In the genomic region with DNA sequence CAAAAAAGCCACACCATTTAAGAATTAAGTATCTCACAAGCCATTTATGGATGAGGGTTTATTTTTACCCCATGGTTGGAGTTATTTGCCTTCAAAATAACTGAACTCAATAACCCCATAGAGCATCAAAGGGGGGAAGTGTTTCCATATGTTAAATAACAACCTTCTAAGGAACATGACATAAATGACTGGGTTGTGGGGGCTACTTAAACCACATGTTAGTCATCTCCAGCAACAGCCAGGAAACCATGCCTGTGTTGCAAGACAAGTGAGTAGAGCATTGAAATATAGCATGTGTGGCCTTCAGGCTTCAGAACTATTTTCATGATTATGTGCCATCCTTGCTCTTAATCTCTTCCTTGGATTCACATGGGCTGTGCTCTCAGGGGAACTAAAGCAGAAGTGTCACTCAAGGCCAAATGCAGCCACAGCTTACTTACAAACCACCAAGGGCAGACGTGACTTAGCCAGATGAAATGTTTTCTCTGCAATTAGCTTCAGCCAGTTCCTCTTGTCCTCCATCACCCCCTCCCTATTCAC, we compare ENCODE assay signal across 18 cellular contexts.
"Had no signal": no experiment of that assay in that cellular context is flagged by ENCODE, and none has a peak within 500 bp of the region (broad histone marks: within the 10 kb centered on the region; RNA-seq: fewer than 3 reads in every experiment).

No MANE protein-coding gene starts in this region.

- H3K9me3 ChIP-seq: colonic mucosa, upper lobe of right lung had no signal

- H3K4me1 ChIP-seq: colonic mucosa, left lung, spleen, upper lobe of right lung had no signal

- H3K36me3 ChIP-seq: brain microvascular endothelial cell, colonic mucosa, left lung, spleen, upper lobe of right lung had no signal

- H3K4me3 ChIP-seq: colonic mucosa, left lung, spleen, upper lobe of right lung had no signal

- H3K27ac ChIP-seq: brain microvascular endothelial cell, colonic mucosa, left lung, spleen, upper lobe of right lung had no signal

- DNase-seq: activated CD4-positive, alpha-beta memory T cell treated with anti-CD3 and anti-CD28 coated beads, Interleukin-2, amount 10 ng/mL, durations not matched to agents 7 days and 5 days; activated CD4-positive, alpha-beta T cell treated with anti-CD3 and anti-CD28 coated beads for 36 hours; activated effector memory CD4-positive, alpha-beta T cell treated with anti-CD3 and anti-CD28 coated beads, Interleukin-2, amount 50 U/mL, for 16 hours; activated naive CD4-positive, alpha-beta T cell treated with anti-CD3 and anti-CD28 coated beads, Interleukin-2, amount 50 U/mL, for 16 hours; activated T-cell treated with anti-CD3 and anti-CD28 coated beads, Interleukin-2, amount 50 U/mL, for 72 hours; aorta; brain microvascular endothelial cell; colonic mucosa; hypothalamus; kidney; left lung; midbrain; nephron progenitor cell; nucleus accumbens; spleen; stimulated activated CD4-positive, alpha-beta T cell treated with anti-CD3 and anti-CD28 coated beads, Interleukin-4, amount 100 ng/mL, for 4 hours; stimulated activated naive B cell treated with anti-CD40 and anti-IgM and Interleukin-4, amounts not matched to agents 10 μg/mL and 1 μg/mL and 100 μg/mL, for 72 hours; upper lobe of right lung had no signal
